ENCODE assay signal across 1 cellular context in the genomic region with DNA sequence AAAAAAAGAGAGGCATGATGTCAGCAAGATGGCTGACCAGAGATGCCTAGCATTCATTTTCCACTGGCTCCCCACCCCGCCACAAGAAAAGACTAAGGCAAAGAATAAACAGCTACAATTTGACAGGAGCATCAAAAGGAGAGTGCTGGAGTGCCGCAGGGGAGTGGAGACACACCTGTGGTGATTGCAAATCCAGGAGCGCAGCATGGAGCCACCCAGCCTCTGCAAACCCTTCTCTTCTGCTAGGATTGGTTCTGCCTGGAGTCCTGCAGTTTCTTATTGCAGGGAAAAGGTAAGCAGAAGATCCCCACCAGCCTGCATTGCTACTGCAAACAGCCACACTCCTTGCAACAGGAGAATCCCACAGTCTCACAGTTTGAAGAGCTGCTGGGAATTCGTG.
TF ChIP-seq lines count a peak whose summit lies in the region.

No MANE protein-coding gene starts in this region.

TF ChIP-seq in IMR-90, 13 proteins besides CTCF, POLR2A, EP300 and RAD21 (continued from another document):
- TF ChIP-seq, protein P1, sequence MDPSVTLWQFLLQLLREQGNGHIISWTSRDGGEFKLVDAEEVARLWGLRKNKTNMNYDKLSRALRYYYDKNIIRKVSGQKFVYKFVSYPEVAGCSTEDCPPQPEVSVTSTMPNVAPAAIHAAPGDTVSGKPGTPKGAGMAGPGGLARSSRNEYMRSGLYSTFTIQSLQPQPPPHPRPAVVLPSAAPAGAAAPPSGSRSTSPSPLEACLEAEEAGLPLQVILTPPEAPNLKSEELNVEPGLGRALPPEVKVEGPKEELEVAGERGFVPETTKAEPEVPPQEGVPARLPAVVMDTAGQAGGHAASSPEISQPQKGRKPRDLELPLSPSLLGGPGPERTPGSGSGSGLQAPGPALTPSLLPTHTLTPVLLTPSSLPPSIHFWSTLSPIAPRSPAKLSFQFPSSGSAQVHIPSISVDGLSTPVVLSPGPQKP (IDR thresholded peaks at IDR 0.05; ENCODE audit: borderline replicate concordance, low read depth, low read length) = no peak
- TF ChIP-seq RCOR1 (IDR thresholded peaks at IDR 0.05; ENCODE audit: insufficient replicate concordance, low read length) (no peak), SMC3 (IDR thresholded peaks at IDR 0.05; ENCODE audit: low read depth, low read length) (no peak), MAFK (IDR thresholded peaks at IDR 0.05; ENCODE audit: low read depth, low read length) (no peak), BHLHE40 (IDR thresholded peaks at IDR 0.05; ENCODE audit: low read depth, low read length) (no peak), MAZ (IDR thresholded peaks at IDR 0.05; ENCODE audit: borderline replicate concordance, low read depth, low read length) (no peak), RFX5 (IDR thresholded peaks at IDR 0.05; ENCODE audit: low read depth, low read length) (no peak), NFE2L2 (IDR thresholded peaks at IDR 0.05; ENCODE audit: low read depth, low read length) (no peak)
- TF ChIP-seq, protein P2, sequence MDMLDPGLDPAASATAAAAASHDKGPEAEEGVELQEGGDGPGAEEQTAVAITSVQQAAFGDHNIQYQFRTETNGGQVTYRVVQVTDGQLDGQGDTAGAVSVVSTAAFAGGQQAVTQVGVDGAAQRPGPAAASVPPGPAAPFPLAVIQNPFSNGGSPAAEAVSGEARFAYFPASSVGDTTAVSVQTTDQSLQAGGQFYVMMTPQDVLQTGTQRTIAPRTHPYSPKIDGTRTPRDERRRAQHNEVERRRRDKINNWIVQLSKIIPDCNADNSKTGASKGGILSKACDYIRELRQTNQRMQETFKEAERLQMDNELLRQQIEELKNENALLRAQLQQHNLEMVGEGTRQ (IDR thresholded peaks at IDR 0.05; ENCODE audit: low read depth, low read length) = no peak
